ENCODE assay signal across 8 cellular contexts in genomic region chr11:45900175-45900800, GRCh38. TPM values are rescaled to one million over a fixed set of nuclear protein-coding genes. Genes with fewer than 3 reads are reported as not detected.
DNase-seq lines count a peak whose midpoint lies in the region; ATAC-seq and TF ChIP-seq lines count a peak whose summit lies in the region.
"Not testable (repeated sequence)": the region's sequence is repeated elsewhere in the genome, so short reads cannot be mapped to it uniquely, and the experiment has no call there.

No MANE protein-coding gene starts in this region.

- not testable (repeated sequence) for H3K36me3 ChIP-seq in CD8-positive, alpha-beta memory T cell (ENCODE audit: insufficient read depth, low read length); RWPE2 (ENCODE audit: low read depth); kidney epithelial cell (ENCODE audit: control insufficient read depth, insufficient read depth, low read length); osteoblast (ENCODE audit: insufficient read depth, low read length); thyroid gland

- DNase-seq in CD8-positive, alpha-beta memory T cell; RWPE2 (ENCODE audit: low spot score); activated naive CD8-positive, alpha-beta T cell treated with anti-CD3 and anti-CD28 coated beads, Interleukin-2, amount 50 U/mL, for 24 hours; epithelial cell of esophagus (ENCODE audit: low read depth); kidney epithelial cell (ENCODE audit: low read depth): not testable (repeated sequence)
- DNase-seq in osteoblast (ENCODE audit: insufficient read length, low spot score, missing footprints): peak; percentile 83
- DNase-seq in thyroid gland: peak in 1 of 2 donors; percentile 20

- not testable (repeated sequence) for H3K27ac ChIP-seq in CD8-positive, alpha-beta memory T cell (ENCODE audit: low read depth, low read length); osteoblast (ENCODE audit: low read depth, low read length); thyroid gland
- H3K27ac ChIP-seq in RWPE2 (ENCODE audit: poor library complexity, severe bottlenecking): peak overlapping the region; percentile 14

- 7 to 11% methylated on average over 20 to 25 of the region's 59 CpGs for WGBS in thyroid gland, 2 donors

- H3K4me1 ChIP-seq in CD8-positive, alpha-beta memory T cell (ENCODE audit: insufficient read depth, low read length); RWPE2 (ENCODE audit: insufficient read depth, poor library complexity, severe bottlenecking): not testable (repeated sequence)
- H3K4me1 ChIP-seq in osteoblast (ENCODE audit: insufficient read depth, low read length) (peaks cover 10% of the 10 kb centered on the region), thyroid gland (peaks cover 17 to 20% of the 10 kb centered on the region in 2 donors)

- not testable (repeated sequence) for H3K79me2 ChIP-seq in osteoblast (ENCODE audit: insufficient read depth, low read length)

- intact Hi-C loops in thyroid gland (cut with DNase I): not testable (repeated sequence)

- peak overlapping the region in 1 of 8 donors; percentile 46 for H3K27ac Mint-ChIP-seq in CD8-positive, alpha-beta memory T cell
- H3K27ac Mint-ChIP-seq in activated naive CD8-positive, alpha-beta T cell treated with anti-CD3 and anti-CD28 coated beads, Interleukin-2, amount 50 U/mL, for 24 hours: not testable (repeated sequence)

- H3K4me3 Mint-ChIP-seq in CD8-positive, alpha-beta memory T cell: peak overlapping the region; percentile 54 to 87 (median 63)
- H3K4me3 Mint-ChIP-seq in activated naive CD8-positive, alpha-beta T cell treated with anti-CD3 and anti-CD28 coated beads, Interleukin-2, amount 50 U/mL, for 24 hours: peak overlapping the region; percentile 43

- peaks cover 10 to 31% of the 10 kb centered on the region in 2 donors for H3K27me3 Mint-ChIP-seq in CD8-positive, alpha-beta memory T cell
- H3K27me3 Mint-ChIP-seq in activated naive CD8-positive, alpha-beta T cell treated with anti-CD3 and anti-CD28 coated beads, Interleukin-2, amount 50 U/mL, for 24 hours: peaks cover 18% of the 10 kb centered on the region

- not testable (repeated sequence) for H3K36me3 Mint-ChIP-seq in CD8-positive, alpha-beta memory T cell; activated naive CD8-positive, alpha-beta T cell treated with anti-CD3 and anti-CD28 coated beads, Interleukin-2, amount 50 U/mL, for 24 hours (ENCODE audit: low read depth)

- POLR2A ChIA-PET in CD8-positive, alpha-beta memory T cell (lab: Charles Lee): not testable (repeated sequence)

- peaks cover 0 to 15% (median 1%) of the 10 kb centered on the region in 3 donors for H3K4me1 Mint-ChIP-seq in CD8-positive, alpha-beta memory T cell
- not testable (repeated sequence) for H3K4me1 Mint-ChIP-seq in activated naive CD8-positive, alpha-beta T cell treated with anti-CD3 and anti-CD28 coated beads, Interleukin-2, amount 50 U/mL, for 24 hours

- H3K27me3 ChIP-seq in CD8-positive, alpha-beta memory T cell (ENCODE audit: insufficient read depth, low read length, poor library complexity, severe bottlenecking): peaks cover 24% of the 10 kb centered on the region
- not testable (repeated sequence) for H3K27me3 ChIP-seq in RWPE2 (ENCODE audit: insufficient read depth, poor library complexity, severe bottlenecking); thyroid gland
- H3K27me3 ChIP-seq in kidney epithelial cell (ENCODE audit: control insufficient read depth, insufficient read depth, low read length) (peaks cover 29% of the 10 kb centered on the region), osteoblast (ENCODE audit: insufficient read depth, low read length) (peaks cover 24% of the 10 kb centered on the region)

- H3K4me3 ChIP-seq in CD8-positive, alpha-beta memory T cell (ENCODE audit: low read length): not testable (repeated sequence)
- H3K4me3 ChIP-seq in RWPE2 (ENCODE audit: severe bottlenecking) (peak overlapping the region; percentile 44), epithelial cell of esophagus (ENCODE audit: low read length) (peak overlapping the region; percentile 13), kidney epithelial cell (ENCODE audit: low read depth, low read length) (peak overlapping the region; percentile 55), osteoblast (ENCODE audit: insufficient read depth, low read length) (peak overlapping the region; percentile 71), thyroid gland (replicated peaks in 1 of 3) (peak overlapping the region in 2 of 3 donors; percentile 15 to 54)

- H2AFZ ChIP-seq in osteoblast (ENCODE audit: low read length): not testable (repeated sequence)

- not testable (repeated sequence) for H3K9me3 ChIP-seq in CD8-positive, alpha-beta memory T cell (ENCODE audit: low read length); RWPE2 (ENCODE audit: severe bottlenecking); osteoblast (ENCODE audit: low read depth, low read length); thyroid gland

- peak overlapping the region; percentile 81 for H3K4me2 ChIP-seq in osteoblast (ENCODE audit: insufficient read depth, low read length)

- not testable (repeated sequence) for H3K9me3 Mint-ChIP-seq in CD8-positive, alpha-beta memory T cell; activated naive CD8-positive, alpha-beta T cell treated with anti-CD3 and anti-CD28 coated beads, Interleukin-2, amount 50 U/mL, for 24 hours

- not testable (repeated sequence) for H4K20me1 ChIP-seq in osteoblast (ENCODE audit: insufficient read depth, low read length)

- TF ChIP-seq POLR2A in thyroid gland (IDR thresholded peaks at IDR 0.05): peak in 1 of 2 donors; percentile 34

- ATAC-seq in HG02623 (IDR thresholded peaks at IDR 0.05; ENCODE audit: unreplicated experiment): peak; percentile 3
- peak; percentile 5 for ATAC-seq in RWPE2 (ENCODE audit: low read depth)
- not testable (repeated sequence) for ATAC-seq in activated naive CD8-positive, alpha-beta T cell treated with anti-CD3 and anti-CD28 coated beads, Interleukin-2, amount 50 U/mL, for 24 hours

- CTCF ChIA-PET in CD8-positive, alpha-beta memory T cell (lab: Charles Lee): not testable (repeated sequence)

- TF ChIP-seq CTCF in RWPE2 (IDR thresholded peaks at IDR 0.05; ENCODE audit: poor library complexity, severe bottlenecking); epithelial cell of esophagus (IDR thresholded peaks at IDR 0.05; ENCODE audit: insufficient read depth, low read depth, low read length, missing control alignments); kidney epithelial cell (IDR thresholded peaks at IDR 0.05; ENCODE audit: insufficient read depth, low read length, poor library complexity, severe bottlenecking); osteoblast (IDR thresholded peaks at IDR 0.05; ENCODE audit: extremely low read depth, low read depth, low read length); thyroid gland (IDR thresholded peaks at IDR 0.05): not testable (repeated sequence)

RNA-seq across cellular contexts. Expression of gene FREY1, which starts 6.8 kb away (rescaled TPM):
- 1 to 10 TPM; 1.1 to 2.0 TPM for total RNA-seq in CD8-positive, alpha-beta memory T cell
- 0.43 TPM for polyA plus RNA-seq in CD8-positive, alpha-beta memory T cell
- total RNA-seq in kidney epithelial cell (not detected in 2 replicates), osteoblast (0.88 and 1.8 TPM in 2 replicates), thyroid gland (1 to 10 TPM in 2 of 4 donors, not detected in 2; 1.8 to 2.6 TPM)

RNA-seq across cellular contexts. Expression of gene MAPK8IP1, which starts 14.8 kb away (rescaled TPM):
- total RNA-seq in CD8-positive, alpha-beta memory T cell: 1 to 10 TPM in 1 of 2 experiments, under 1 TPM in 1; 0.98 to 1.1 TPM
- polyA plus RNA-seq in CD8-positive, alpha-beta memory T cell: 0.23 TPM
- total RNA-seq in kidney epithelial cell: 13.2 and 14.8 TPM in 2 replicates
- 8.0 and 9.7 TPM in 2 replicates for total RNA-seq in osteoblast
- total RNA-seq in thyroid gland: 10 to 100 TPM in 3 of 4 donors, 1 to 10 TPM in 1; 9.5 to 25.1 (median 17.4) TPM

RNA-seq across cellular contexts. Expression of gene PEX16, which starts 17.4 kb away (rescaled TPM):
- 10 to 100 TPM; 35.1 to 43.2 TPM for total RNA-seq in CD8-positive, alpha-beta memory T cell
- 63.4 TPM for polyA plus RNA-seq in CD8-positive, alpha-beta memory T cell
- total RNA-seq in kidney epithelial cell: 37.4 and 52.0 TPM in 2 replicates
- 27.4 and 28.6 TPM in 2 replicates for total RNA-seq in osteoblast
- total RNA-seq in thyroid gland: 10 to 100 TPM; 28.5 to 41.2 (median 29.5) TPM

RNA-seq across cellular contexts. Expression of gene LARGE2, which starts 22.2 kb away (rescaled TPM):
- total RNA-seq in CD8-positive, alpha-beta memory T cell: 1 to 10 TPM; 2.6 to 3.2 TPM
- polyA plus RNA-seq in CD8-positive, alpha-beta memory T cell: 14.4 TPM
- total RNA-seq in kidney epithelial cell (10.9 and 11.2 TPM in 2 replicates), osteoblast (not detected in 2 replicates), thyroid gland (10 to 100 TPM; 11.2 to 19.0 (median 14.1) TPM)

RNA-seq across cellular contexts. Expression of gene CRY2, which starts 53.0 kb away (rescaled TPM):
- 10 to 100 TPM; 16.6 to 17.8 TPM for total RNA-seq in CD8-positive, alpha-beta memory T cell
- 27.1 TPM for polyA plus RNA-seq in CD8-positive, alpha-beta memory T cell
- total RNA-seq in kidney epithelial cell (8.5 and 9.1 TPM in 2 replicates), osteoblast (21.0 and 21.8 TPM in 2 replicates), thyroid gland (100 to 1,000 TPM in 1 of 4 donors, 10 to 100 TPM in 3; 49.5 to 117 (median 57.8) TPM)
